In genomic region chr14:23569443-23570151, GRCh38 we compare ENCODE assay signal across 9 cellular contexts. TPM values are rescaled to one million over a fixed set of nuclear protein-coding genes. Genes with fewer than 3 reads are reported as not detected.
DNase-seq lines count a peak whose midpoint lies in the region; ATAC-seq, FAIRE-seq and TF ChIP-seq lines count a peak whose summit lies in the region.
"Had no signal": no experiment of that assay in that cellular context is flagged by ENCODE, and none has a peak within 500 bp of the region (broad histone marks: within the 10 kb centered on the region; RNA-seq: fewer than 3 reads in every experiment).

No MANE protein-coding gene starts in this region.

- no peak overlapping the region for H2BK20ac ChIP-seq in H1 (ENCODE audit: low read length)

- no peak overlapping the region for H2BK12ac ChIP-seq in H1 (ENCODE audit: low read depth, low read length)

- peaks cover 9% of the 10 kb centered on the region; the same call in 1 of the 2 replicates for H3K23me2 ChIP-seq in H1 (ENCODE audit: low read depth, low read length)

- TF ChIP-seq RAD21 in H1 (IDR thresholded peaks at IDR 0.05 in 1 of 2, conservative IDR thresholded peaks at IDR 0.05 in 1 of 2; ENCODE audit: low read depth in 2 of 2, low read length in 2 of 2), result no peak

- no peak for TF ChIP-seq POLR2A in H1 (IDR thresholded peaks at IDR 0.05; ENCODE audit: control extremely low read depth in 1 of 2, low read depth in 2 of 2, low read length in 2 of 2)
- TF ChIP-seq POLR2A in stomach (IDR thresholded peaks at IDR 0.05), result no peak

- no peaks in the 10 kb centered on the region for H3K79me1 ChIP-seq in H1 (ENCODE audit: low read depth, low read length)

- peak in 1 of 3 experiments; percentile 1; a peak in 1 of 4 replicates for TF ChIP-seq CTCF in H1 (IDR thresholded peaks at IDR 0.05; ENCODE audit: control extremely low read depth in 1 of 3, insufficient read depth in 1 of 3, low read depth in 1 of 3, low read length in 3 of 3)
- no peak for TF ChIP-seq CTCF in stomach (IDR thresholded peaks at IDR 0.05)
- no peak for TF ChIP-seq CTCF in GM20000 (IDR thresholded peaks at IDR 0.05; ENCODE audit: extremely low read depth, missing control alignments)

- H3K4me3 ChIP-seq in H1 (ENCODE audit: extremely low read depth in 1 of 4, insufficient read depth in 2 of 4, low read depth in 3 of 4, low read length in 4 of 4) (no peak overlapping the region; a peak in 1 of 8 replicates), stomach (no peak overlapping the region)

- no peak overlapping the region for H3K9ac ChIP-seq in H1 (replicated peaks in 1 of 4; ENCODE audit: extremely low read depth in 1 of 4, low read depth in 3 of 4, low read length in 3 of 4)

- H3K4me1 ChIP-seq in H1 (replicated peaks in 1 of 4; ENCODE audit: control insufficient read depth in 3 of 4, insufficient read depth in 4 of 4, low read length in 3 of 4), result peaks cover 8 to 21% (median 11%) of the 10 kb centered on the region in 4 experiments
- peaks cover 18 to 37% (median 25%) of the 10 kb centered on the region in 4 donors for H3K4me1 ChIP-seq in stomach

- H3K36me3 ChIP-seq in H1 (ENCODE audit: control insufficient read depth in 2 of 4, insufficient read depth in 4 of 4, low read length in 3 of 4), result peaks cover 2 to 7% (median 5%) of the 10 kb centered on the region in 4 experiments; a peak in 3 of 8 replicates
- H3K36me3 ChIP-seq in stomach, result peaks cover 10 to 16% (median 15%) of the 10 kb centered on the region in 4 donors

- no peak overlapping the region for H3K4ac ChIP-seq in H1 (replicated peaks; ENCODE audit: insufficient read length, low read depth, low read length)

- H3K23ac ChIP-seq in H1 (ENCODE audit: insufficient read length), result no peak overlapping the region

- H4K5ac ChIP-seq in H1 (ENCODE audit: insufficient read length, low read depth, low read length), result no peak overlapping the region

- H3K18ac ChIP-seq in H1 (ENCODE audit: extremely low read depth, low read length), result no peak overlapping the region

- CTCF ChIA-PET in H1 (lab: Charles Lee; ENCODE audit: partially characterized antibody), result interaction anchor here (0.8 to 70.5 kb wide), 9 partner anchors 9 to 348 kb away, joined by 3 to 2092 read pairs (median 4); partner anchors contain the start of genes JPH4 and NGDN

- intact Hi-C loops in stomach (cut with DNase I; ENCODE audit: low total_unique reads), result loop anchor here (10.0 kb wide), 1 partner anchor 245 kb away; the partner anchor contains the start of gene PABPN1

- no peak overlapping the region for H2BK120ac ChIP-seq in H1 (replicated peaks; ENCODE audit: low read depth, low read length)

- POLR2A ChIA-PET in H1 (lab: Charles Lee; ENCODE audit: partially characterized antibody), result interaction anchor here (0.6 to 52.7 kb wide), 8 partner anchors 11 to 643 kb away, joined by 3 to 1523 read pairs (median 8); partner anchors contain the start of genes THTPA and ZFHX2

- DNase-seq in activated effector memory CD4-positive, alpha-beta T cell treated with anti-CD3 and anti-CD28 coated beads, Interleukin-2, amount 50 U/mL, for 16 hours, result peak; percentile 61
- no peak for DNase-seq in activated effector memory CD4-positive, alpha-beta T cell treated with Interleukin-2 at 50 U/mL for 16 hours
- peak; percentile 86 for DNase-seq in NCI-H510A treated with DMSO at 0.1 percent for 48 hours (lab: John Stamatoyannopoulos, UW)
- no peak for DNase-seq in H1 (ENCODE audit: low read depth in 1 of 2, low spot score in 2 of 2)
- no peak for DNase-seq in stomach
- no peak for DNase-seq in GM20000 (ENCODE audit: low spot score)

- H3K14ac ChIP-seq in H1 (ENCODE audit: insufficient read length), result no peak overlapping the region

- H4K91ac ChIP-seq in H1 (replicated peaks; ENCODE audit: insufficient read length, low read length), result no peak overlapping the region

- H3K9me3 ChIP-seq in H1 (ENCODE audit: insufficient read depth in 2 of 2, low read depth in 1 of 2, low read length in 1 of 2) (no peaks in the 10 kb centered on the region), stomach (no peaks in the 10 kb centered on the region)
- H3K9me3 ChIP-seq: Caco-2 had no signal

- H3K27me3 ChIP-seq in H1 (replicated peaks in 1 of 4; ENCODE audit: control insufficient read depth in 3 of 4, extremely low read depth in 1 of 4, insufficient read depth in 3 of 4, low read length in 3 of 4) (no peaks in the 10 kb centered on the region), stomach (peaks cover 0 to 37% (median under 1%) of the 10 kb centered on the region in 3 donors)

- H2BK5ac ChIP-seq in H1 (ENCODE audit: low read depth, low read length), result no peak overlapping the region

- no peak overlapping the region for H2AK5ac ChIP-seq in H1 (ENCODE audit: low read depth, low read length)

- H2BK15ac ChIP-seq in H1 (ENCODE audit: low read length), result no peak overlapping the region

- H2AFZ ChIP-seq in H1 (ENCODE audit: low read length), result no peak overlapping the region

- FAIRE-seq in H1 (lab: Jason Lieb, UNC), result peak; percentile 48

- no peak overlapping the region for H3K56ac ChIP-seq in H1 (replicated peaks; ENCODE audit: insufficient read length, low read depth, low read length)

- WGBS in H1 (ENCODE audit: extremely low coverage in 1 of 2, insufficient coverage in 1 of 2, insufficient read length in 1 of 2, insufficient replicate concordance in 2 of 2, low coverage in 1 of 2, low lambda C conversion rate in 2 of 2, missing lambda C conversion rate in 1 of 2), 2 experiments, result 69% methylated on average over 7 of the region's 7 CpGs; no CpG with 5 or more reads in 1 of the 2 experiments
- WGBS in stomach, 5 donors, result 46 to 57% (median 56%) methylated on average over 6 to 7 of the region's 7 CpGs

- peak overlapping the region in 1 of 2 experiments; percentile 2; a peak in 2 of 4 replicates for H3K4me2 ChIP-seq in H1 (ENCODE audit: insufficient read depth in 1 of 2, low read depth in 2 of 2, low read length in 2 of 2)

- H4K8ac ChIP-seq in H1 (ENCODE audit: extremely low read depth, insufficient read depth, low read length), result no peak overlapping the region

- H4K20me1 ChIP-seq in H1 (replicated peaks in 1 of 2; ENCODE audit: control insufficient read depth in 1 of 2, insufficient read depth in 2 of 2, low read length in 2 of 2), result peaks cover 0 to 5% of the 10 kb centered on the region in 2 experiments

- ATAC-seq in HG03097 (IDR thresholded peaks at IDR 0.05; ENCODE audit: low FRiP score, unreplicated experiment) (no peak), GM19452 (IDR thresholded peaks at IDR 0.05; ENCODE audit: unreplicated experiment) (no peak)

- TF ChIP-seq EP300 in H1 (IDR thresholded peaks at IDR 0.05; ENCODE audit: borderline replicate concordance in 1 of 2, low read depth in 2 of 2, low read length in 2 of 2), result no peak
- TF ChIP-seq EP300 in stomach (IDR thresholded peaks at IDR 0.05), result no peak

- no peak overlapping the region for H3K27ac ChIP-seq in H1 (ENCODE audit: low read depth, low read length)
- peak overlapping the region in 3 of 5 donors; percentile 9 to 38 (median 20) for H3K27ac ChIP-seq in stomach

- no peaks in the 10 kb centered on the region for H3K79me2 ChIP-seq in H1 (ENCODE audit: control insufficient read depth in 1 of 2, insufficient read depth in 2 of 2, low read length in 2 of 2)

RNA-seq across cellular contexts. Expression of gene AP1G2, which starts 2.0 kb away (rescaled TPM):
- total RNA-seq in H1 (2021; fragmentation: NEBNext Ultra II Directional; extraction: Animal tissue kit (Norgen Biotek cat#: 25700)), result 70.1 and 70.9 TPM in 2 replicates
- polyA plus RNA-seq in H1 (2011; rRNA removed) (134 and 162 TPM in 2 replicates), stomach (100 to 1,000 TPM in 2 of 3 donors, 10 to 100 TPM in 1; 85.9 to 214 (median 113) TPM)
- 149 TPM for polyA plus RNA-seq in H1 (2011; cell fraction: cytosol; rRNA removed)
- polyA plus RNA-seq in H1 (2011; cell fraction: nucleus; rRNA removed), result 1,259 TPM
- polyA plus RNA-seq in H1 (2012, experiment 1 of 2), result 88.4 to 117 TPM (median 102 TPM) in 4 replicates
- polyA plus RNA-seq in H1 (2012, experiment 2 of 2), result 65.4 TPM
- 65.1 TPM for polyA plus RNA-seq in H1 (2013, experiment 1 of 2)
- 60.0 TPM for polyA plus RNA-seq in H1 (2013, experiment 2 of 2)
- 116 and 124 TPM in 2 replicates for polyA minus RNA-seq in H1 (2011; rRNA and poly(A)+ RNA removed)
- polyA minus RNA-seq in H1 (2011; cell fraction: cytosol; rRNA and poly(A)+ RNA removed), result 57.8 TPM
- polyA minus RNA-seq in H1 (2011; cell fraction: nucleus; rRNA and poly(A)+ RNA removed), result 206 TPM
- 100 to 1,000 TPM in 4 of 5 donors, 10 to 100 TPM in 1; 39.1 to 531 (median 212) TPM for total RNA-seq in stomach

RNA-seq across cellular contexts. Expression of gene JPH4, which starts 9.0 kb away (rescaled TPM):
- 46.4 and 46.7 TPM in 2 replicates for total RNA-seq in H1 (2021; fragmentation: NEBNext Ultra II Directional; extraction: Animal tissue kit (Norgen Biotek cat#: 25700))
- 23.9 and 35.0 TPM in 2 replicates for polyA plus RNA-seq in H1 (2011; rRNA removed)
- 31.2 TPM for polyA plus RNA-seq in H1 (2011; cell fraction: cytosol; rRNA removed)
- 48.6 TPM for polyA plus RNA-seq in H1 (2011; cell fraction: nucleus; rRNA removed)
- polyA plus RNA-seq in H1 (2012, experiment 1 of 2), result 20.3 to 33.0 TPM (median 27.2 TPM) in 4 replicates
- polyA plus RNA-seq in H1 (2012, experiment 2 of 2), result 23.3 TPM
- polyA plus RNA-seq in H1 (2013, experiment 1 of 2), result 23.9 TPM
- 23.3 TPM for polyA plus RNA-seq in H1 (2013, experiment 2 of 2)
- polyA minus RNA-seq in H1 (2011; rRNA and poly(A)+ RNA removed), result 11.2 and 13.2 TPM in 2 replicates
- polyA minus RNA-seq in H1 (2011; cell fraction: cytosol; rRNA and poly(A)+ RNA removed), result 19.1 TPM
- 24.3 TPM for polyA minus RNA-seq in H1 (2011; cell fraction: nucleus; rRNA and poly(A)+ RNA removed)
- 1 to 10 TPM in 1 of 5 donors, under 1 TPM in 2, not detected in 2; 0.43 to 1.1 (median 0.58) TPM for total RNA-seq in stomach
- under 1 TPM; 0.15 to 0.50 (median 0.30) TPM for polyA plus RNA-seq in stomach
- total RNA-seq: Caco-2 had no signal

RNA-seq across cellular contexts. Expression of gene THTPA, which starts 13.5 kb away (rescaled TPM):
- total RNA-seq in H1 (2021; fragmentation: NEBNext Ultra II Directional; extraction: Animal tissue kit (Norgen Biotek cat#: 25700)), result 14.8 and 16.6 TPM in 2 replicates
- polyA plus RNA-seq in H1 (2011; rRNA removed) (19.0 and 23.4 TPM in 2 replicates), stomach (10 to 100 TPM in 2 of 3 donors, 1 to 10 TPM in 1; 8.6 to 16.7 (median 15.9) TPM)
- polyA plus RNA-seq in H1 (2011; cell fraction: cytosol; rRNA removed), result 16.2 TPM
- polyA plus RNA-seq in H1 (2011; cell fraction: nucleus; rRNA removed), result 16.0 TPM
- 14.7 to 21.8 TPM (median 19.2 TPM) in 4 replicates for polyA plus RNA-seq in H1 (2012, experiment 1 of 2)
- 25.1 TPM for polyA plus RNA-seq in H1 (2012, experiment 2 of 2)
- polyA plus RNA-seq in H1 (2013, experiment 1 of 2), result 7.0 TPM
- polyA plus RNA-seq in H1 (2013, experiment 2 of 2), result 8.4 TPM
- 16.4 and 30.4 TPM in 2 replicates for polyA minus RNA-seq in H1 (2011; rRNA and poly(A)+ RNA removed)
- 6.2 TPM for polyA minus RNA-seq in H1 (2011; cell fraction: cytosol; rRNA and poly(A)+ RNA removed)
- 14.0 TPM for polyA minus RNA-seq in H1 (2011; cell fraction: nucleus; rRNA and poly(A)+ RNA removed)
- 100 to 1,000 TPM in 1 of 5 donors, 10 to 100 TPM in 3, 1 to 10 TPM in 1; 8.5 to 170 (median 20.6) TPM for total RNA-seq in stomach

RNA-seq across cellular contexts. Expression of gene ZFHX2, which starts 18.0 kb away (rescaled TPM):
- 27.0 and 28.6 TPM in 2 replicates for total RNA-seq in H1 (2021; fragmentation: NEBNext Ultra II Directional; extraction: Animal tissue kit (Norgen Biotek cat#: 25700))
- 2.7 and 3.7 TPM in 2 replicates for polyA plus RNA-seq in H1 (2011; rRNA removed)
- 1.7 TPM for polyA plus RNA-seq in H1 (2011; cell fraction: cytosol; rRNA removed)
- 7.3 TPM for polyA plus RNA-seq in H1 (2011; cell fraction: nucleus; rRNA removed)
- polyA plus RNA-seq in H1 (2012, experiment 1 of 2), result 14.7 to 22.4 TPM (median 19.8 TPM) in 4 replicates
- polyA plus RNA-seq in H1 (2012, experiment 2 of 2), result 7.9 TPM
- polyA plus RNA-seq in H1 (2013, experiment 1 of 2), result 13.2 TPM
- 12.1 TPM for polyA plus RNA-seq in H1 (2013, experiment 2 of 2)
- polyA minus RNA-seq in H1 (2011; rRNA and poly(A)+ RNA removed), result 6.0 and 8.5 TPM in 2 replicates
- polyA minus RNA-seq in H1 (2011; cell fraction: cytosol; rRNA and poly(A)+ RNA removed), result 15.5 TPM
- polyA minus RNA-seq in H1 (2011; cell fraction: nucleus; rRNA and poly(A)+ RNA removed), result 13.7 TPM
- 1 to 10 TPM in 1 of 5 donors, under 1 TPM in 4; under 0.01 to 2.9 (median 0.43) TPM for total RNA-seq in stomach
- 1 to 10 TPM in 1 of 3 donors, under 1 TPM in 1, not detected in 1; 0.68 to 1.1 TPM for polyA plus RNA-seq in stomach

Comparison
In these comparisons a context has a peak if more than half of its experiments do, and no peak if none do; other contexts are left out.
1. DNase-seq: peak in activated effector memory CD4-positive, alpha-beta T cell treated with anti-CD3 and anti-CD28 coated beads, Interleukin-2, amount 50 U/mL, for 16 hours (single experiment) and NCI-H510A treated with DMSO at 0.1 percent for 48 hours (single experiment); none in activated effector memory CD4-positive, alpha-beta T cell treated with Interleukin-2 at 50 U/mL for 16 hours (single experiment), H1 (0 of 2), stomach (single experiment) and GM20000 (single experiment).
2. RNA of gene JPH4, which starts 9.0 kb away (total RNA-seq): 46.4 to 46.7 TPM in H1; 0.43 to 1.1 TPM in stomach; every median in the first group is over 10 times any median in the second.